32 cellular contexts compared by ENCODE assay signal in the genomic region with DNA sequence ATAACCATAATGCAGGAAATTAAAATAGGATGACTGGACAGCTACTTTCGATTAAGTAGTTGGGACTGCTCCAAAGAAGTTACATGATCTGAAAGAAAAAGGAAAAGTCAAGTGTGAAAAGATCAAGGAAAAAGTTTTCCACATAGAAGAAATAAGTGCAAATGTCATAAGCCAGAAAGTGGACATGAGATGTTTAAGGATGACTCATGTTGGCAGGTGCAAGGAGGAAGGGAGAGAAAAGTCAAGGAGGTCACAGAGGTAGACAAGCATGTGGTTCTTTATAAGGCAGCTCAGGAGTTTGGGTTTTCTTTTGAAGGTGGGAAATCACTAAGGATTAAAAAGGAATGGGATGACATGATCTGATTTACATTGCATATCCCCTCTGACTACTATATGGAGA.
"Had no signal": no experiment of that assay in that cellular context is flagged by ENCODE, and none has a peak within 500 bp of the region (broad histone marks: within the 10 kb centered on the region; RNA-seq: fewer than 3 reads in every experiment).

No MANE protein-coding gene starts in this region.

- ATAC-seq: pancreas; stimulated activated memory B cell treated with anti-CD40 and anti-IgM and Interleukin-4, amounts not matched to agents 10 μg/mL and 1 μg/mL and 100 μg/mL, for 72 hours; stimulated activated naive CD8-positive, alpha-beta T cell treated with anti-CD3 and anti-CD28 coated beads, Interleukin-15, amount 100 ng/mL, for 72 hours; T-helper 17 cell had no signal

- H3K9me3 ChIP-seq: esophagus muscularis mucosa, neutrophil, pancreas, prostate gland, sigmoid colon, upper lobe of left lung, vagina had no signal

- H3K4me1 ChIP-seq: pancreas, prostate gland, sigmoid colon, upper lobe of left lung, vagina had no signal

- H3K4me3 ChIP-seq: esophagus muscularis mucosa, pancreas, prostate gland, sigmoid colon, smooth muscle cell, upper lobe of left lung, vagina had no signal

- H3K4me1 Mint-ChIP-seq: activated CD4-positive, alpha-beta memory T cell treated with anti-CD3 and anti-CD28 coated beads, Interleukin-2, amount 10 ng/mL, durations not matched to agents 7 days and 5 days; activated CD4-positive, alpha-beta T cell treated with anti-CD3 and anti-CD28 coated beads, Interleukin-2, amount 10 ng/mL, durations not matched to agents 24 days and 14 days; central memory CD8-positive, alpha-beta T cell; endodermal cell; naive B cell; nephron progenitor cell; stimulated activated memory B cell treated with anti-CD40 and anti-IgM and Interleukin-4, amounts not matched to agents 10 μg/mL and 1 μg/mL and 100 μg/mL, for 72 hours; stimulated activated naive CD8-positive, alpha-beta T cell treated with anti-CD3 and anti-CD28 coated beads, Interleukin-15, amount 100 ng/mL, for 72 hours; T-helper 17 cell had no signal

- H3K9me3 Mint-ChIP-seq: activated CD4-positive, alpha-beta memory T cell treated with anti-CD3 and anti-CD28 coated beads, Interleukin-2, amount 10 ng/mL, durations not matched to agents 7 days and 5 days; activated CD4-positive, alpha-beta T cell treated with anti-CD3 and anti-CD28 coated beads, Interleukin-2, amount 10 ng/mL, durations not matched to agents 24 days and 14 days; activated T-cell treated with anti-CD3 and anti-CD28 coated beads, Interleukin-2, amount 50 U/mL, for 24 hours; central memory CD8-positive, alpha-beta T cell; dendritic cell treated with granulocyte-macrophage colony-stimulating factor and Interleukin-4, amounts not matched to agents 40 ng/mL and 50 ng/mL, for 4 days; stimulated activated memory B cell treated with anti-CD40 and anti-IgM and Interleukin-4, amounts not matched to agents 10 μg/mL and 1 μg/mL and 100 μg/mL, for 72 hours; stimulated activated naive CD8-positive, alpha-beta T cell treated with anti-CD3 and anti-CD28 coated beads, Interleukin-15, amount 100 ng/mL, for 72 hours had no signal

- H3K36me3 ChIP-seq: esophagus muscularis mucosa, neutrophil, pancreas, prostate gland, sigmoid colon, upper lobe of left lung, vagina had no signal

- DNase-seq: activated CD4-positive, alpha-beta memory T cell treated with anti-CD3 and anti-CD28 coated beads, Interleukin-2, amount 10 ng/mL, durations not matched to agents 7 days and 5 days; activated CD4-positive, alpha-beta T cell treated with anti-CD3 and anti-CD28 coated beads, Interleukin-2, amount 10 ng/mL, durations not matched to agents 24 days and 14 days; activated CD4-positive, CD25-positive, alpha-beta regulatory T cell treated with anti-CD3 and anti-CD28 coated beads, Interleukin-2, amount 50 U/mL, for 72 hours; activated CD8-positive, alpha-beta memory T cell treated with anti-CD3 and anti-CD28 coated beads, Interleukin-2, amount 50 U/mL, for 48 hours; activated gamma-delta T cell treated with Interleukin-2 at 50 U/mL for 16 hours; activated naive CD4-positive, alpha-beta T cell treated with anti-CD3 and anti-CD28 coated beads, Interleukin-2, amount 50 U/mL, for 16 hours; activated T-cell treated with anti-CD3 and anti-CD28 coated beads, Interleukin-2, amount 50 U/mL, for 24 hours; amniotic stem cell; endodermal cell; foreskin melanocyte; left cardiac atrium; mammary epithelial cell; naive B cell; nephron progenitor cell; pancreas; sigmoid colon; stimulated activated CD4-positive, alpha-beta T cell treated with anti-CD3 and anti-CD28 coated beads, Interleukin-1b, Interleukin-23, amount 100 ng/mL, for 48 hours; stimulated activated CD4-positive, alpha-beta T cell treated with anti-CD3 and anti-CD28 coated beads, Interleukin-4, amount 100 ng/mL, for 4 hours; stimulated activated CD8-positive, alpha-beta memory T cell treated with anti-CD3 and anti-CD28 coated beads, Interleukin-4, amount 100 ng/mL, for 48 hours; stimulated activated naive CD8-positive, alpha-beta T cell treated with anti-CD3 and anti-CD28 coated beads, Interleukin-15, amount 100 ng/mL, for 72 hours; substantia nigra; T-helper 17 cell; upper lobe of left lung had no signal

- H3K27me3 ChIP-seq: esophagus muscularis mucosa, pancreas, sigmoid colon, upper lobe of left lung, vagina had no signal

- H3K27me3 Mint-ChIP-seq: activated CD4-positive, alpha-beta memory T cell treated with anti-CD3 and anti-CD28 coated beads, Interleukin-2, amount 10 ng/mL, durations not matched to agents 7 days and 5 days; activated CD4-positive, alpha-beta T cell treated with anti-CD3 and anti-CD28 coated beads, Interleukin-2, amount 10 ng/mL, durations not matched to agents 24 days and 14 days; activated T-cell treated with anti-CD3 and anti-CD28 coated beads, Interleukin-2, amount 50 U/mL, for 24 hours; central memory CD8-positive, alpha-beta T cell; dendritic cell treated with granulocyte-macrophage colony-stimulating factor and Interleukin-4, amounts not matched to agents 40 ng/mL and 50 ng/mL, for 4 days; naive B cell; stimulated activated naive CD8-positive, alpha-beta T cell treated with anti-CD3 and anti-CD28 coated beads, Interleukin-15, amount 100 ng/mL, for 72 hours; T-helper 17 cell had no signal

- H3K36me3 Mint-ChIP-seq: naive B cell; stimulated activated memory B cell treated with anti-CD40 and anti-IgM and Interleukin-4, amounts not matched to agents 10 μg/mL and 1 μg/mL and 100 μg/mL, for 72 hours had no signal

- H3K4me2 ChIP-seq: smooth muscle cell had no signal

- H3K27ac ChIP-seq: esophagus muscularis mucosa, neutrophil, pancreas, prostate gland, sigmoid colon, upper lobe of left lung, vagina had no signal

- FAIRE-seq: islet of Langerhans, pancreas had no signal

- H3K27ac Mint-ChIP-seq: activated CD4-positive, alpha-beta memory T cell treated with anti-CD3 and anti-CD28 coated beads, Interleukin-2, amount 10 ng/mL, durations not matched to agents 7 days and 5 days; activated CD4-positive, alpha-beta T cell treated with anti-CD3 and anti-CD28 coated beads, Interleukin-2, amount 10 ng/mL, durations not matched to agents 24 days and 14 days; activated T-cell treated with anti-CD3 and anti-CD28 coated beads, Interleukin-2, amount 50 U/mL, for 24 hours; dendritic cell treated with granulocyte-macrophage colony-stimulating factor and Interleukin-4, amounts not matched to agents 40 ng/mL and 50 ng/mL, for 4 days; endodermal cell; naive B cell; nephron progenitor cell; stimulated activated memory B cell treated with anti-CD40 and anti-IgM and Interleukin-4, amounts not matched to agents 10 μg/mL and 1 μg/mL and 100 μg/mL, for 72 hours; stimulated activated naive CD8-positive, alpha-beta T cell treated with anti-CD3 and anti-CD28 coated beads, Interleukin-15, amount 100 ng/mL, for 72 hours; T-helper 17 cell had no signal

- H3K4me3 Mint-ChIP-seq: activated CD4-positive, alpha-beta memory T cell treated with anti-CD3 and anti-CD28 coated beads, Interleukin-2, amount 10 ng/mL, durations not matched to agents 7 days and 5 days; activated CD4-positive, alpha-beta T cell treated with anti-CD3 and anti-CD28 coated beads, Interleukin-2, amount 10 ng/mL, durations not matched to agents 24 days and 14 days; activated T-cell treated with anti-CD3 and anti-CD28 coated beads, Interleukin-2, amount 50 U/mL, for 24 hours; central memory CD8-positive, alpha-beta T cell; dendritic cell treated with granulocyte-macrophage colony-stimulating factor and Interleukin-4, amounts not matched to agents 40 ng/mL and 50 ng/mL, for 4 days; endodermal cell; naive B cell; nephron progenitor cell; stimulated activated memory B cell treated with anti-CD40 and anti-IgM and Interleukin-4, amounts not matched to agents 10 μg/mL and 1 μg/mL and 100 μg/mL, for 72 hours; stimulated activated naive CD8-positive, alpha-beta T cell treated with anti-CD3 and anti-CD28 coated beads, Interleukin-15, amount 100 ng/mL, for 72 hours; T-helper 17 cell had no signal
